Comparison of ENCODE assay signal across 17 cellular contexts in the genomic region with DNA sequence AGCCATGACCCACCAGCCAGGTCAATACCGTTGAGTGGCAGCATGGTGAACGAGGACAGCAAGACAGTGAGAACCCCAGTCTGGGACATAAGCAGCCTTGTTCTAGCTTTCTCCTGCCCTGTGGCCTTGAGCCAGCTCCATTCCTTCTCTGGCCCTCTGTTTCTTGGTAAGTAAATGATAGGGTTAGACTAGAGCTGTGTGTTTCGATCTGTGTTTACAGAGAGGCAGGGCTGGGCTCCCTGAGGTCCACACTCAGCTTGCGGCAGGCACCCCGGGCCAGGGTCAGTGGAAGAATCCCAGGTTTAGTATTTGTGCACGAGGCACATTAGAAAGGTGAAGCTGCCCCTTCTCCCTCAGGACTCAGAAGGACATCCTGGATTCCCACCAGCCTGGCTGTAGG. TPM values are rescaled to one million over a fixed set of nuclear protein-coding genes. Genes with fewer than 3 reads are reported as not detected.
"Had no signal": no experiment of that assay in that cellular context is flagged by ENCODE, and none has a peak within 500 bp of the region (broad histone marks: within the 10 kb centered on the region; RNA-seq: fewer than 3 reads in every experiment).

No MANE protein-coding gene starts in this region.

- ATAC-seq: activated CD8-positive, alpha-beta T cell treated with anti-CD3 and anti-CD28 coated beads for 36 hours; stimulated activated memory B cell treated with anti-CD40 and anti-IgM and Interleukin-4, amounts not matched to agents 10 μg/mL and 1 μg/mL and 100 μg/mL, for 72 hours; T-cell had no signal

- H3K4me2 ChIP-seq: hepatocyte had no signal

- H3K9me3 ChIP-seq: prostate gland, right lobe of liver, thoracic aorta had no signal

- H3K36me3 ChIP-seq: prostate gland, right lobe of liver, thoracic aorta had no signal

- H3K4me3 ChIP-seq: hepatocyte, prostate gland, right lobe of liver, thoracic aorta had no signal

- H3K27ac ChIP-seq: hepatocyte, right lobe of liver had no signal

- H3K4me1 ChIP-seq: right lobe of liver had no signal

- H3K27me3 ChIP-seq: right lobe of liver had no signal

- H3K79me2 ChIP-seq: hepatocyte had no signal

- DNase-seq: activated CD4-positive, alpha-beta T cell treated with anti-CD3 and anti-CD28 coated beads for 48 hours; activated CD4-positive, CD25-positive, alpha-beta regulatory T cell; activated CD8-positive, alpha-beta T cell treated with anti-CD3 and anti-CD28 coated beads for 36 hours; activated naive CD4-positive, alpha-beta T cell treated with anti-CD3 and anti-CD28 coated beads for 36 hours; activated T-cell treated with anti-CD3 and anti-CD28 coated beads, Interleukin-2, amount 50 U/mL, for 24 hours; cortex of kidney; right lobe of liver; stimulated activated CD4-positive, alpha-beta T cell treated with anti-CD3 and anti-CD28 coated beads, Interleukin-4, amount 100 ng/mL, for 4 hours; T-cell; T-helper 9 cell had no signal

- H2AFZ ChIP-seq: hepatocyte had no signal

RNA-seq across cellular contexts. Expression of a gene that starts 27.3 kb away (rescaled TPM):
- total RNA-seq: esophagus mucosa, lung microvascular endothelial cell, osteoblast had no signal
